ENCODE assay signal across 25 cellular contexts in genomic region chr2:105249891-105250290, GRCh38. TPM values are rescaled to one million over a fixed set of nuclear protein-coding genes. Genes with fewer than 3 reads are reported as not detected.
A peak's percentile ranks its signal among the peaks of the same experiment; 100 is the strongest.
DNase-seq lines count a peak whose midpoint lies in the region; ATAC-seq, FAIRE-seq and TF ChIP-seq lines count a peak whose summit lies in the region.
"Had no signal": no experiment of that assay in that cellular context is flagged by ENCODE, and none has a peak within 500 bp of the region (broad histone marks: within the 10 kb centered on the region; RNA-seq: fewer than 3 reads in every experiment).

No MANE protein-coding gene starts in this region.

- no peak overlapping the region for H3K9ac ChIP-seq in PC-3 (ENCODE audit: low read length)
- H3K9ac ChIP-seq: BLaER1 treated with 17β-estradiol and CSF1 and Interleukin-3, amounts not matched to agents 10 nM and 100 nM had no signal

- DNase-seq in PC-3 (no peak), small intestine (peak; percentile 61), GM10248 (ENCODE audit: extremely low spot score) (no peak), NOMO-1 treated with dmso at 0.1 percent for 144 hours (lab: John Stamatoyannopoulos, UW; ENCODE audit: unreplicated experiment) (no peak), RCC 7860 (ENCODE audit: low spot score) (no peak)
- no peak for DNase-seq in activated CD4-positive, alpha-beta T cell treated with anti-CD3 and anti-CD28 coated beads for 48 hours
- DNase-seq: AML-193; BE2C; Calu3; CD4-positive, alpha-beta memory T cell; COR-L47; DMS79 treated with DMSO at 0.1 percent for 48 hours; GF-D8; GOT3; HFFc6 had no signal

- H3K27ac ChIP-seq in C4-2B (peak overlapping the region; percentile 17; the same call in 1 of the 2 replicates), PC-3 (ENCODE audit: low read length) (no peak overlapping the region), VCaP (peak overlapping the region; percentile 78), small intestine (ENCODE audit: low read depth in 1 of 2, low read length in 1 of 2) (no peak overlapping the region)
- H3K27ac ChIP-seq: BLaER1 treated with 17β-estradiol and CSF1 and Interleukin-3, amounts not matched to agents 10 nM and 100 nM had no signal

- no TSS peak for BruUV-seq in PC-3 (replicated peaks; lab: Mats Ljungman, UMichigan)

- H3K4me1 ChIP-seq in PC-3 (ENCODE audit: insufficient read depth, low read length) (no peaks in the 10 kb centered on the region), small intestine (ENCODE audit: control insufficient read depth in 2 of 2, insufficient read depth in 1 of 2, low read depth in 1 of 2, low read length in 1 of 2) (no peaks in the 10 kb centered on the region)
- H3K4me1 ChIP-seq: BE2C, HAP-1 had no signal

- no peak for ATAC-seq in PC-3

- H2AFZ ChIP-seq in PC-3 (ENCODE audit: low read length): no peak overlapping the region

- H4K20me1 ChIP-seq in PC-3 (ENCODE audit: low read length): no peaks in the 10 kb centered on the region
- H4K20me1 ChIP-seq: BLaER1 treated with 17β-estradiol and CSF1 and Interleukin-3, amounts not matched to agents 10 nM and 100 nM had no signal

- POLR2A ChIA-PET in PC-3 (lab: Charles Lee; ENCODE audit: unreplicated experiment) (no interaction called here), GM10248 (lab: Yijun Ruan, JAX) (no interaction called here)

- H3K36me3 ChIP-seq in PC-3 (ENCODE audit: low read depth, low read length) (no peaks in the 10 kb centered on the region), small intestine (ENCODE audit: control insufficient read depth in 2 of 2, insufficient read depth in 2 of 2, low read length in 2 of 2) (no peaks in the 10 kb centered on the region)
- H3K36me3 ChIP-seq: BE2C; BLaER1 treated with 17β-estradiol and CSF1 and Interleukin-3, amounts not matched to agents 10 nM and 100 nM; HAP-1 had no signal

- intact Hi-C loops in PC-3 (cut with micrococcal nuclease): no loop called here

- H3F3A ChIP-seq in PC-3 (ENCODE audit: low read length, unreplicated experiment): no peaks in the 10 kb centered on the region

- 0 out of 2 replicates have a peak overlapping the region, but pooled peaks have one; percentile 20 for H3K4me2 ChIP-seq in PC-3 (ENCODE audit: low read length)
- H3K4me2 ChIP-seq: BLaER1 treated with 17β-estradiol and CSF1 and Interleukin-3, amounts not matched to agents 10 nM and 100 nM had no signal

- H3K9me3 ChIP-seq in PC-3 (ENCODE audit: low read length) (no peaks in the 10 kb centered on the region), small intestine (ENCODE audit: control insufficient read depth, low read depth) (no peaks in the 10 kb centered on the region)
- H3K9me3 ChIP-seq: BE2C, HAP-1 had no signal

- no peaks in the 10 kb centered on the region for H3K79me2 ChIP-seq in PC-3 (ENCODE audit: low read length)

- peaks cover 8% of the 10 kb centered on the region; the same call in 1 of the 2 replicates for H3K27me3 ChIP-seq in PC-3 (ENCODE audit: low read length)
- H3K27me3 ChIP-seq in small intestine (ENCODE audit: control insufficient read depth in 2 of 2, insufficient read depth in 2 of 2, low read length in 2 of 2): no peaks in the 10 kb centered on the region
- H3K27me3 ChIP-seq: BE2C; BLaER1 treated with 17β-estradiol and CSF1 and Interleukin-3, amounts not matched to agents 10 nM and 100 nM had no signal

- 55 to 83% (median 71%) methylated on average over 4 of the region's 4 CpGs for WGBS in small intestine, 3 donors

- CTCF ChIA-PET in PC-3 (lab: Charles Lee) (no interaction called here), GM10248 (lab: Yijun Ruan, JAX) (no interaction called here)

- H3K4me3 ChIP-seq in PC-3 (ENCODE audit: low read length) (peak overlapping the region; percentile 37; the same call in 1 of the 2 replicates), small intestine (ENCODE audit: low read depth in 1 of 2, low read length in 2 of 2) (no peak overlapping the region)
- H3K4me3 ChIP-seq: BLaER1 treated with 17β-estradiol and CSF1 and Interleukin-3, amounts not matched to agents 10 nM and 100 nM; HAP-1 had no signal

- no peak for TF ChIP-seq CTCF in C4-2B (conservative IDR thresholded peaks at IDR 0.05)
- TF ChIP-seq CTCF in PC-3 (conservative IDR thresholded peaks at IDR 0.05; ENCODE audit: low read depth, low read length): no peak
- no peak for TF ChIP-seq CTCF in VCaP (conservative IDR thresholded peaks at IDR 0.05)
- no peak for TF ChIP-seq CTCF in GM10248 (IDR thresholded peaks at IDR 0.05; ENCODE audit: control extremely low read depth, extremely low read depth, low read depth, missing control alignments)

- FAIRE-seq in small intestine (lab: Jason Lieb, UNC) (no peak), RCC 7860 (lab: Jason Lieb, UNC) (no peak)
- FAIRE-seq: A204.1, GM12892, H54 had no signal

- H3K9me2 ChIP-seq in PC-3 (replicated peaks; ENCODE audit: low read length): no peaks in the 10 kb centered on the region

RNA-seq across cellular contexts. Expression of gene GPR45, which starts 8.3 kb away (rescaled TPM):
- total RNA-seq in PC-3 (2014; rRNA removed): not detected in 2 replicates
- under 1 TPM in 1 of 3 donors, not detected in 2; 0.04 TPM for polyA plus RNA-seq in small intestine
- total RNA-seq: Calu3; CD4-positive, alpha-beta memory T cell; Daoy; G401; HFFc6 had no signal
- polyA plus RNA-seq: AG04450; CD4-positive, alpha-beta memory T cell had no signal

Comparison
In these comparisons a context has a peak if more than half of its experiments do, and no peak if none do; other contexts are left out.
1. H3K27ac ChIP-seq: peak in C4-2B (single experiment) and VCaP (single experiment); none in PC-3 (single experiment) and small intestine (0 of 2).